In genomic region chr20:33701629-33702450, GRCh38 we compare ENCODE assay signal across 18 cellular contexts. TPM values are rescaled to one million over a fixed set of nuclear protein-coding genes. Genes with fewer than 3 reads are reported as not detected.
A peak's percentile ranks its signal among the peaks of the same experiment; 100 is the strongest.
DNase-seq lines count a peak whose midpoint lies in the region; ATAC-seq, FAIRE-seq and TF ChIP-seq lines count a peak whose summit lies in the region.
"Had no signal": no experiment of that assay in that cellular context is flagged by ENCODE, and none has a peak within 500 bp of the region (broad histone marks: within the 10 kb centered on the region; RNA-seq: fewer than 3 reads in every experiment).

No MANE protein-coding gene starts in this region.

- H3K27me3 Mint-ChIP-seq in Caco-2 (ENCODE audit: insufficient read depth, unreplicated experiment) (no peaks in the 10 kb centered on the region), WTC11 (ENCODE audit: low read depth) (peaks cover 9% of the 10 kb centered on the region), progenitor cell of endocrine pancreas (no peaks in the 10 kb centered on the region)
- H3K27me3 Mint-ChIP-seq: CD4-positive, CD25-positive, alpha-beta regulatory T cell; IgD-negative memory B cell had no signal

- 32% methylated on average over 22 of the region's 27 CpGs for WGBS in HepG2 (ENCODE audit: low lambda C conversion rate)

- H3K4me1 Mint-ChIP-seq in Caco-2 (ENCODE audit: low read depth, unreplicated experiment) (no peaks in the 10 kb centered on the region), WTC11 (no peaks in the 10 kb centered on the region), progenitor cell of endocrine pancreas (ENCODE audit: low read depth) (no peaks in the 10 kb centered on the region)
- H3K4me1 Mint-ChIP-seq: CD8-positive, alpha-beta memory T cell; H9 had no signal

- no peak for TF ChIP-seq POLR2A in HepG2 (IDR thresholded peaks at IDR 0.05; ENCODE audit: insufficient read depth in 1 of 2, low read depth in 2 of 2, low read length in 2 of 2)
- TF ChIP-seq POLR2A in Peyer's patch (IDR thresholded peaks at IDR 0.05) = no peak

- H3K27me3 ChIP-seq in Caco-2 (replicated peaks; ENCODE audit: control insufficient read depth, insufficient read depth, low read length) (no peaks in the 10 kb centered on the region), HepG2 (ENCODE audit: control insufficient read depth in 1 of 2, insufficient read depth in 2 of 2, low read length in 2 of 2) (no peaks in the 10 kb centered on the region), Peyer's patch (no peaks in the 10 kb centered on the region)
- H3K27me3 ChIP-seq: BE2C had no signal

- peak overlapping the region; percentile 49 for H3K27ac Mint-ChIP-seq in Caco-2 (ENCODE audit: unreplicated experiment)
- H3K27ac Mint-ChIP-seq in WTC11 = no peak overlapping the region
- H3K27ac Mint-ChIP-seq in progenitor cell of endocrine pancreas = peak overlapping the region; percentile 80
- H3K27ac Mint-ChIP-seq: CD8-positive, alpha-beta memory T cell; IgD-negative memory B cell had no signal

- H4K20me1 ChIP-seq in HepG2 (ENCODE audit: insufficient read depth, low read length) = no peaks in the 10 kb centered on the region

- TF ChIP-seq CTCF in Caco-2 (IDR thresholded peaks at IDR 0.05; ENCODE audit: insufficient read depth in 1 of 2, low read depth in 1 of 2, low read length in 1 of 2, severe bottlenecking in 1 of 2, unreplicated experiment in 1 of 2) (no peak), WTC11 (IDR thresholded peaks at IDR 0.05) (no peak), HepG2 (CRISPR knock-in tag; IDR thresholded peaks at IDR 0.05) (peak; percentile 48), progenitor cell of endocrine pancreas (IDR thresholded peaks at IDR 0.05; ENCODE audit: unreplicated experiment) (no peak), Peyer's patch (IDR thresholded peaks at IDR 0.05) (no peak)

- intact Hi-C loops in Caco-2 (cut with micrococcal nuclease; ENCODE audit: unreplicated experiment) = no loop called here
- intact Hi-C loops in HepG2 (cut with micrococcal nuclease; ENCODE audit: unreplicated experiment) = loop anchor here (2.0 kb wide), 1 partner anchor 15 kb away; the partner anchor contains the start of gene E2F1

- BruUV-seq in Caco-2 (replicated peaks; lab: Mats Ljungman, UMichigan) (no TSS peak), HepG2 (replicated peaks; lab: Mats Ljungman, UMichigan) (no TSS peak)

- H3K79me2 ChIP-seq in HepG2 (ENCODE audit: insufficient read depth, low read length) = no peaks in the 10 kb centered on the region

- H3K9ac ChIP-seq in HepG2 (ENCODE audit: insufficient read depth, low read depth, low read length) = peak overlapping the region; percentile 31

- DNase-seq in Caco-2 (no peak), WTC11 (ENCODE audit: low spot score) (no peak), HepG2 (ENCODE audit: low spot score) (peak; percentile 94), progenitor cell of endocrine pancreas (ENCODE audit: low spot score, unreplicated experiment) (no peak), Peyer's patch (no peak)
- DNase-seq: CD4-positive, CD25-positive, alpha-beta regulatory T cell; CD8-positive, alpha-beta memory T cell; COR-L47; GF-D8; H9; KBM-7 had no signal

- H3K36me3 Mint-ChIP-seq in Caco-2 (ENCODE audit: insufficient read depth, unreplicated experiment) = peaks cover 20% of the 10 kb centered on the region
- H3K36me3 Mint-ChIP-seq in WTC11 = peaks cover 23% of the 10 kb centered on the region
- H3K36me3 Mint-ChIP-seq in progenitor cell of endocrine pancreas (ENCODE audit: insufficient read depth) = peaks cover 6% of the 10 kb centered on the region

- POLR2A ChIA-PET in Caco-2 (lab: Charles Lee) (no interaction called here), WTC11 (lab: Charles Lee) (no interaction called here), HepG2 (lab: Yijun Ruan, JAX) (no interaction called here)

- peak overlapping the region; percentile 65 for H3K27ac ChIP-seq in HepG2 (ENCODE audit: extremely low read length, insufficient read depth, low read length)
- H3K27ac ChIP-seq in Peyer's patch = no peak overlapping the region

- in situ Hi-C loops in HepG2 (cut with HindIII; ENCODE audit: extremely low pct_ligation_motif_present, low pct_unique_long_range_greater_than_20kb) = no loop called here

- peak overlapping the region; percentile 4 for H2AFZ ChIP-seq in HepG2 (ENCODE audit: low read length)

- H3K4me3 ChIP-seq in Caco-2 (ENCODE audit: low read depth, low read length) (no peak overlapping the region), HepG2 (replicated peaks in 1 of 3; ENCODE audit: insufficient read depth in 1 of 3, low read depth in 2 of 3, low read length in 3 of 3) (peak overlapping the region in 2 of 3 experiments; percentile 18 to 39; a peak in 1 of 6 replicates), Peyer's patch (no peak overlapping the region)

- H3K4me1 ChIP-seq in Caco-2 (no peaks in the 10 kb centered on the region), HepG2 (ENCODE audit: insufficient read depth, low read length) (peaks cover 46% of the 10 kb centered on the region), Peyer's patch (no peaks in the 10 kb centered on the region)

- peaks cover 38% of the 10 kb centered on the region for H3K9me3 Mint-ChIP-seq in Caco-2 (ENCODE audit: unreplicated experiment)
- H3K9me3 Mint-ChIP-seq in WTC11 = peaks cover 31% of the 10 kb centered on the region
- H3K9me3 Mint-ChIP-seq in progenitor cell of endocrine pancreas (ENCODE audit: low read depth) = peaks cover 3% of the 10 kb centered on the region
- H3K9me3 Mint-ChIP-seq: IgD-negative memory B cell had no signal

- CTCF ChIA-PET in Caco-2 (lab: Charles Lee) = no interaction called here
- CTCF ChIA-PET in WTC11 (lab: Charles Lee) = no interaction called here
- CTCF ChIA-PET in HepG2 (lab: Yijun Ruan, JAX; ENCODE audit: low intra/inter-chr PET ratio, low total read pairs) = interaction anchor here (1.3 kb wide), 1 partner anchor 31 kb away, joined by 4 read pairs; no protein-coding TSS in a partner anchor

- H3K9me3 ChIP-seq in Caco-2 = peaks cover 25% of the 10 kb centered on the region
- no peaks in the 10 kb centered on the region for H3K9me3 ChIP-seq in HepG2 (ENCODE audit: low read length)
- no peaks in the 10 kb centered on the region for H3K9me3 ChIP-seq in Peyer's patch
- H3K9me3 ChIP-seq: BE2C had no signal

- FAIRE-seq in HepG2 (lab: Jason Lieb, UNC) = peak; percentile 83
- FAIRE-seq: D721Med, H1, HTR-8/SVneo had no signal

- H3K4me2 ChIP-seq in HepG2 (ENCODE audit: low read depth, low read length) = peak overlapping the region; percentile 68

- ATAC-seq in WTC11 = no peak
- peak; percentile 84 for ATAC-seq in HepG2
- no peak for ATAC-seq in GM21737 (IDR thresholded peaks at IDR 0.05; ENCODE audit: unreplicated experiment)

- no peak; the same call in 1 of the 2 replicates for TF ChIP-seq RAD21 in HepG2 (CRISPR knock-in tag; IDR thresholded peaks at IDR 0.05)

- H3K36me3 ChIP-seq in Caco-2 (ENCODE audit: control insufficient read depth, insufficient read depth, low read length) (no peaks in the 10 kb centered on the region), HepG2 (replicated peaks in 1 of 2; ENCODE audit: control insufficient read depth in 1 of 2, insufficient read depth in 2 of 2, low read length in 2 of 2) (no peaks in the 10 kb centered on the region), Peyer's patch (peaks cover 0 to 10% (median 0%) of the 10 kb centered on the region in 3 donors)
- H3K36me3 ChIP-seq: BE2C had no signal

- TF ChIP-seq EP300 in HepG2 (IDR thresholded peaks at IDR 0.05; ENCODE audit: low read depth in 2 of 2, low read length in 2 of 2) (peak in 1 of 2 experiments; percentile 74; a peak in 2 of 4 replicates), HepG2 (CRISPR knock-in tag; IDR thresholded peaks at IDR 0.05; ENCODE audit: borderline replicate concordance) (peak; percentile 88)

- H3K4me3 Mint-ChIP-seq in Caco-2 (ENCODE audit: unreplicated experiment) (no peak overlapping the region), WTC11 (no peak overlapping the region), progenitor cell of endocrine pancreas (ENCODE audit: low read depth) (no peak overlapping the region)
- H3K4me3 Mint-ChIP-seq: CD4-positive, CD25-positive, alpha-beta regulatory T cell; H9; IgD-negative memory B cell had no signal

RNA-seq across cellular contexts. Expression of gene E2F1, which starts 15.7 kb away (rescaled TPM):
- total RNA-seq in Caco-2 (2022) (67.5 and 74.7 TPM in 2 replicates), WTC11 (2021) (34.2 to 44.2 TPM (median 34.5 TPM) in 3 replicates), HepG2 (2016; rRNA removed; fragmentation: Illumina TruSeq; extraction: Trizol) (25.3 and 39.4 TPM in 2 replicates), progenitor cell of endocrine pancreas (26.2 and 26.5 TPM in 2 replicates), Peyer's patch (10 to 100 TPM in 1 of 4 donors, 1 to 10 TPM in 3; 2.1 to 32.2 (median 4.9) TPM)
- 23.5 and 26.5 TPM in 2 replicates for total RNA-seq in HepG2 (2016; cell fraction: cytosol; rRNA removed; fragmentation: Illumina TruSeq; extraction: Trizol; ENCODE audit: low read depth)
- total RNA-seq in HepG2 (2016; cell fraction: insoluble cytoplasmic fraction; rRNA removed; fragmentation: Illumina TruSeq; extraction: Trizol) = 22.9 and 41.6 TPM in 2 replicates
- 49.7 and 51.9 TPM in 2 replicates for total RNA-seq in HepG2 (2016; cell fraction: membrane; rRNA removed; fragmentation: Illumina TruSeq; extraction: Trizol)
- 29.5 and 34.7 TPM in 2 replicates for total RNA-seq in HepG2 (2016; cell fraction: nucleus; rRNA removed; fragmentation: Illumina TruSeq; extraction: Trizol)
- polyA plus RNA-seq in HepG2 (2011; rRNA removed) = 22.5 and 25.5 TPM in 2 replicates
- polyA plus RNA-seq in HepG2 (2011; cell fraction: cytosol; rRNA removed) = 14.5 and 25.4 TPM in 2 replicates
- 50.7 and 66.4 TPM in 2 replicates for polyA plus RNA-seq in HepG2 (2011; cell fraction: nucleus; rRNA removed)
- 14.4 and 23.5 TPM in 2 replicates for polyA plus RNA-seq in HepG2 (2012)
- polyA plus RNA-seq in HepG2 (2016; cell fraction: cytosol; fragmentation: Illumina TruSeq; extraction: Trizol; ENCODE audit: low read depth) = 39.6 and 41.6 TPM in 2 replicates
- polyA plus RNA-seq in HepG2 (2016; cell fraction: insoluble cytoplasmic fraction; fragmentation: Illumina TruSeq; extraction: Trizol; ENCODE audit: low read depth) = 32.3 and 37.3 TPM in 2 replicates
- polyA plus RNA-seq in HepG2 (2016; cell fraction: membrane; fragmentation: Illumina TruSeq; extraction: Trizol; ENCODE audit: low read depth) = 56.5 and 59.4 TPM in 2 replicates
- polyA plus RNA-seq in HepG2 (2016; cell fraction: nucleus; fragmentation: Illumina TruSeq; extraction: Trizol; ENCODE audit: insufficient read depth, low read depth) = 97.6 and 106 TPM in 2 replicates
- 35.0 and 64.5 TPM in 2 replicates for polyA minus RNA-seq in HepG2 (2011; rRNA and poly(A)+ RNA removed; ENCODE audit: low replicate concordance)
- 7.4 and 10.7 TPM in 2 replicates for polyA minus RNA-seq in HepG2 (2011; cell fraction: cytosol; rRNA and poly(A)+ RNA removed)
- polyA minus RNA-seq in HepG2 (2011; cell fraction: nucleus; rRNA and poly(A)+ RNA removed) = 8.0 and 10.6 TPM in 2 replicates

RNA-seq across cellular contexts. Expression of gene PXMP4, which starts 18.3 kb away (rescaled TPM):
- total RNA-seq in Caco-2 (2022) = 37.3 and 39.5 TPM in 2 replicates
- total RNA-seq in WTC11 (2021) = 3.3 to 6.0 TPM (median 5.8 TPM) in 3 replicates
- total RNA-seq in HepG2 (2016; rRNA removed; fragmentation: Illumina TruSeq; extraction: Trizol) = not detected in 2 replicates
- total RNA-seq in HepG2 (2016; cell fraction: cytosol; rRNA removed; fragmentation: Illumina TruSeq; extraction: Trizol; ENCODE audit: low read depth) = not detected in 2 replicates
- not detected in 2 replicates for total RNA-seq in HepG2 (2016; cell fraction: insoluble cytoplasmic fraction; rRNA removed; fragmentation: Illumina TruSeq; extraction: Trizol)
- total RNA-seq in HepG2 (2016; cell fraction: membrane; rRNA removed; fragmentation: Illumina TruSeq; extraction: Trizol) = not detected in 2 replicates
- not detected in 2 replicates for total RNA-seq in HepG2 (2016; cell fraction: nucleus; rRNA removed; fragmentation: Illumina TruSeq; extraction: Trizol)
- polyA plus RNA-seq in HepG2 (2011; rRNA removed) = not detected in 2 replicates
- polyA plus RNA-seq in HepG2 (2011; cell fraction: cytosol; rRNA removed) = 0.01 TPM in 1 of 2 replicates, not detected in the other
- polyA plus RNA-seq in HepG2 (2011; cell fraction: nucleus; rRNA removed) = not detected in 2 replicates
- 0.07 TPM in 1 of 2 replicates, not detected in the other for polyA plus RNA-seq in HepG2 (2012)
- polyA plus RNA-seq in HepG2 (2016; cell fraction: cytosol; fragmentation: Illumina TruSeq; extraction: Trizol; ENCODE audit: low read depth) = not detected in 2 replicates
- polyA plus RNA-seq in HepG2 (2016; cell fraction: insoluble cytoplasmic fraction; fragmentation: Illumina TruSeq; extraction: Trizol; ENCODE audit: low read depth) = not detected in 2 replicates
- polyA plus RNA-seq in HepG2 (2016; cell fraction: membrane; fragmentation: Illumina TruSeq; extraction: Trizol; ENCODE audit: low read depth) = not detected in 2 replicates
- not detected in 2 replicates for polyA plus RNA-seq in HepG2 (2016; cell fraction: nucleus; fragmentation: Illumina TruSeq; extraction: Trizol; ENCODE audit: insufficient read depth, low read depth)
- 0.20 and 11.4 TPM in 2 replicates for polyA minus RNA-seq in HepG2 (2011; rRNA and poly(A)+ RNA removed; ENCODE audit: low replicate concordance)
- not detected in 2 replicates for polyA minus RNA-seq in HepG2 (2011; cell fraction: cytosol; rRNA and poly(A)+ RNA removed)
- polyA minus RNA-seq in HepG2 (2011; cell fraction: nucleus; rRNA and poly(A)+ RNA removed) = not detected in 2 replicates
- 5.0 and 6.1 TPM in 2 replicates for total RNA-seq in progenitor cell of endocrine pancreas
- 10 to 100 TPM in 2 of 4 donors, 1 to 10 TPM in 1, under 1 TPM in 1; 0.83 to 15.3 (median 8.1) TPM for total RNA-seq in Peyer's patch

RNA-seq across cellular contexts. Expression of gene NECAB3, which starts 27.6 kb away (rescaled TPM):
- total RNA-seq in Caco-2 (2022) = 98.4 and 105 TPM in 2 replicates
- 29.3 to 38.0 TPM (median 29.7 TPM) in 3 replicates for total RNA-seq in WTC11 (2021)
- total RNA-seq in HepG2 (2016; rRNA removed; fragmentation: Illumina TruSeq; extraction: Trizol) = 26.4 and 61.5 TPM in 2 replicates
- 43.9 and 46.0 TPM in 2 replicates for total RNA-seq in HepG2 (2016; cell fraction: cytosol; rRNA removed; fragmentation: Illumina TruSeq; extraction: Trizol; ENCODE audit: low read depth)
- 23.2 and 62.1 TPM in 2 replicates for total RNA-seq in HepG2 (2016; cell fraction: insoluble cytoplasmic fraction; rRNA removed; fragmentation: Illumina TruSeq; extraction: Trizol)
- total RNA-seq in HepG2 (2016; cell fraction: membrane; rRNA removed; fragmentation: Illumina TruSeq; extraction: Trizol) = 62.7 and 67.8 TPM in 2 replicates
- 71.4 and 86.1 TPM in 2 replicates for total RNA-seq in HepG2 (2016; cell fraction: nucleus; rRNA removed; fragmentation: Illumina TruSeq; extraction: Trizol)
- 65.5 and 81.8 TPM in 2 replicates for polyA plus RNA-seq in HepG2 (2011; rRNA removed)
- polyA plus RNA-seq in HepG2 (2011; cell fraction: cytosol; rRNA removed) = 30.3 and 70.4 TPM in 2 replicates
- polyA plus RNA-seq in HepG2 (2011; cell fraction: nucleus; rRNA removed) = 585 and 688 TPM in 2 replicates
- 32.0 and 41.2 TPM in 2 replicates for polyA plus RNA-seq in HepG2 (2012)
- polyA plus RNA-seq in HepG2 (2016; cell fraction: cytosol; fragmentation: Illumina TruSeq; extraction: Trizol; ENCODE audit: low read depth) = 18.6 and 21.1 TPM in 2 replicates
- polyA plus RNA-seq in HepG2 (2016; cell fraction: insoluble cytoplasmic fraction; fragmentation: Illumina TruSeq; extraction: Trizol; ENCODE audit: low read depth) = 21.8 and 29.6 TPM in 2 replicates
- 29.2 TPM in 2 replicates for polyA plus RNA-seq in HepG2 (2016; cell fraction: membrane; fragmentation: Illumina TruSeq; extraction: Trizol; ENCODE audit: low read depth)
- 161 and 163 TPM in 2 replicates for polyA plus RNA-seq in HepG2 (2016; cell fraction: nucleus; fragmentation: Illumina TruSeq; extraction: Trizol; ENCODE audit: insufficient read depth, low read depth)
- polyA minus RNA-seq in HepG2 (2011; rRNA and poly(A)+ RNA removed; ENCODE audit: low replicate concordance) = 148 and 154 TPM in 2 replicates
- polyA minus RNA-seq in HepG2 (2011; cell fraction: cytosol; rRNA and poly(A)+ RNA removed) = 27.1 and 33.2 TPM in 2 replicates
- polyA minus RNA-seq in HepG2 (2011; cell fraction: nucleus; rRNA and poly(A)+ RNA removed) = 103 and 112 TPM in 2 replicates
- 68.3 and 74.6 TPM in 2 replicates for total RNA-seq in progenitor cell of endocrine pancreas
- 100 to 1,000 TPM in 3 of 4 donors, 10 to 100 TPM in 1; 77.1 to 146 (median 110) TPM for total RNA-seq in Peyer's patch

RNA-seq across cellular contexts. Expression of gene ZNF341, which starts 30.0 kb away (rescaled TPM):
- 2.9 and 4.6 TPM in 2 replicates for total RNA-seq in Caco-2 (2022)
- 7.8 to 9.6 TPM (median 8.0 TPM) in 3 replicates for total RNA-seq in WTC11 (2021)
- 0.97 and 1.1 TPM in 2 replicates for total RNA-seq in HepG2 (2016; rRNA removed; fragmentation: Illumina TruSeq; extraction: Trizol)
- 0.26 and 0.40 TPM in 2 replicates for total RNA-seq in HepG2 (2016; cell fraction: cytosol; rRNA removed; fragmentation: Illumina TruSeq; extraction: Trizol; ENCODE audit: low read depth)
- total RNA-seq in HepG2 (2016; cell fraction: insoluble cytoplasmic fraction; rRNA removed; fragmentation: Illumina TruSeq; extraction: Trizol) = 0.85 and 1.00 TPM in 2 replicates
- 0.43 and 0.59 TPM in 2 replicates for total RNA-seq in HepG2 (2016; cell fraction: membrane; rRNA removed; fragmentation: Illumina TruSeq; extraction: Trizol)
- 1.3 and 1.4 TPM in 2 replicates for total RNA-seq in HepG2 (2016; cell fraction: nucleus; rRNA removed; fragmentation: Illumina TruSeq; extraction: Trizol)
- 2.2 TPM in 2 replicates for polyA plus RNA-seq in HepG2 (2011; rRNA removed)
- polyA plus RNA-seq in HepG2 (2011; cell fraction: cytosol; rRNA removed) = 0.87 and 0.94 TPM in 2 replicates
- polyA plus RNA-seq in HepG2 (2011; cell fraction: nucleus; rRNA removed) = 5.0 and 6.3 TPM in 2 replicates
- polyA plus RNA-seq in HepG2 (2012) = 0.99 and 1.6 TPM in 2 replicates
- polyA plus RNA-seq in HepG2 (2016; cell fraction: cytosol; fragmentation: Illumina TruSeq; extraction: Trizol; ENCODE audit: low read depth) = 0.21 and 0.25 TPM in 2 replicates
- 1.0 and 1.3 TPM in 2 replicates for polyA plus RNA-seq in HepG2 (2016; cell fraction: insoluble cytoplasmic fraction; fragmentation: Illumina TruSeq; extraction: Trizol; ENCODE audit: low read depth)
- 0.33 and 0.47 TPM in 2 replicates for polyA plus RNA-seq in HepG2 (2016; cell fraction: membrane; fragmentation: Illumina TruSeq; extraction: Trizol; ENCODE audit: low read depth)
- 4.5 and 5.6 TPM in 2 replicates for polyA plus RNA-seq in HepG2 (2016; cell fraction: nucleus; fragmentation: Illumina TruSeq; extraction: Trizol; ENCODE audit: insufficient read depth, low read depth)
- 3.5 and 6.0 TPM in 2 replicates for polyA minus RNA-seq in HepG2 (2011; rRNA and poly(A)+ RNA removed; ENCODE audit: low replicate concordance)
- 0.88 and 1.3 TPM in 2 replicates for polyA minus RNA-seq in HepG2 (2011; cell fraction: cytosol; rRNA and poly(A)+ RNA removed)
- polyA minus RNA-seq in HepG2 (2011; cell fraction: nucleus; rRNA and poly(A)+ RNA removed) = 2.2 and 2.3 TPM in 2 replicates
- total RNA-seq in progenitor cell of endocrine pancreas = 8.0 and 8.3 TPM in 2 replicates
- 10 to 100 TPM in 1 of 4 donors, 1 to 10 TPM in 3; 2.5 to 13.5 (median 3.6) TPM for total RNA-seq in Peyer's patch

RNA-seq across cellular contexts. Expression of gene ACTL10, which starts 35.1 kb away (rescaled TPM):
- total RNA-seq in Caco-2 (2022) = 3.4 and 4.5 TPM in 2 replicates
- total RNA-seq in WTC11 (2021) = 1.3 to 1.9 TPM (median 1.5 TPM) in 3 replicates
- total RNA-seq in HepG2 (2016; rRNA removed; fragmentation: Illumina TruSeq; extraction: Trizol) = not detected in 2 replicates
- not detected in 2 replicates for total RNA-seq in HepG2 (2016; cell fraction: cytosol; rRNA removed; fragmentation: Illumina TruSeq; extraction: Trizol; ENCODE audit: low read depth)
- total RNA-seq in HepG2 (2016; cell fraction: insoluble cytoplasmic fraction; rRNA removed; fragmentation: Illumina TruSeq; extraction: Trizol) = not detected in 2 replicates
- not detected in 2 replicates for total RNA-seq in HepG2 (2016; cell fraction: membrane; rRNA removed; fragmentation: Illumina TruSeq; extraction: Trizol)
- not detected in 2 replicates for total RNA-seq in HepG2 (2016; cell fraction: nucleus; rRNA removed; fragmentation: Illumina TruSeq; extraction: Trizol)
- polyA plus RNA-seq in HepG2 (2011; rRNA removed) = not detected in 2 replicates
- polyA plus RNA-seq in HepG2 (2011; cell fraction: cytosol; rRNA removed) = not detected in 2 replicates
- not detected in 2 replicates for polyA plus RNA-seq in HepG2 (2011; cell fraction: nucleus; rRNA removed)
- 0.11 and 0.12 TPM in 2 replicates for polyA plus RNA-seq in HepG2 (2012)
- not detected in 2 replicates for polyA plus RNA-seq in HepG2 (2016; cell fraction: cytosol; fragmentation: Illumina TruSeq; extraction: Trizol; ENCODE audit: low read depth)
- polyA plus RNA-seq in HepG2 (2016; cell fraction: insoluble cytoplasmic fraction; fragmentation: Illumina TruSeq; extraction: Trizol; ENCODE audit: low read depth) = not detected in 2 replicates
- not detected in 2 replicates for polyA plus RNA-seq in HepG2 (2016; cell fraction: membrane; fragmentation: Illumina TruSeq; extraction: Trizol; ENCODE audit: low read depth)
- not detected in 2 replicates for polyA plus RNA-seq in HepG2 (2016; cell fraction: nucleus; fragmentation: Illumina TruSeq; extraction: Trizol; ENCODE audit: insufficient read depth, low read depth)
- 0.12 and 3.5 TPM in 2 replicates for polyA minus RNA-seq in HepG2 (2011; rRNA and poly(A)+ RNA removed; ENCODE audit: low replicate concordance)
- polyA minus RNA-seq in HepG2 (2011; cell fraction: cytosol; rRNA and poly(A)+ RNA removed) = not detected in 2 replicates
- not detected in 2 replicates for polyA minus RNA-seq in HepG2 (2011; cell fraction: nucleus; rRNA and poly(A)+ RNA removed)
- 0.36 and 0.38 TPM in 2 replicates for total RNA-seq in progenitor cell of endocrine pancreas
- total RNA-seq in Peyer's patch = 1 to 10 TPM in 3 of 4 donors, not detected in 1; 1.2 to 3.1 (median 2.5) TPM
- total RNA-seq: A172, H1 had no signal

Comparison
In these comparisons a context has a peak if more than half of its experiments do, and no peak if none do; other contexts are left out.
1. H3K4me3 ChIP-seq: peak in HepG2 (2 of 3); none in Caco-2 (single experiment) and Peyer's patch (0 of 4).